ENCODE assay signal across 8 cellular contexts in genomic region chr12:110048242-110049027, GRCh38. TPM values are rescaled to one million over a fixed set of nuclear protein-coding genes. Genes with fewer than 3 reads are reported as not detected.
DNase-seq lines count a peak whose midpoint lies in the region; ATAC-seq and TF ChIP-seq lines count a peak whose summit lies in the region.

Gene C12orf76 (minus strand): TSS chr12:110048522. CDS start chr12:110048495, 27 bp downstream.

- H3K27ac ChIP-seq in AG04450 (ENCODE audit: low read depth, low read length) = peak within 1 kb of the TSS; percentile 21
- peak within 1 kb of the TSS; percentile 79 for H3K27ac ChIP-seq in caudate nucleus (ENCODE audit: low read depth, low read length)

- H3K4me3 ChIP-seq in AG04450 (ENCODE audit: low read depth, low read length) = peak within 1 kb of the TSS; percentile 79

- POLR2A ChIA-PET in AG04450 (lab: Yijun Ruan, JAX) = no interaction called here
- POLR2A ChIA-PET in WTC11 (lab: Charles Lee) = interaction anchor here (0.7 kb wide), 1 partner anchor 207 kb away, joined by 3 read pairs; no protein-coding TSS in a partner anchor

- peaks cover 15% of the 10 kb centered on the region for H3K4me1 Mint-ChIP-seq in WTC11

- H3K9me3 ChIP-seq in AG04450 (ENCODE audit: control insufficient read depth, insufficient read depth, low read length) = no peaks in the 10 kb centered on the region; the same call in 1 of the 2 replicates

- H3K27me3 ChIP-seq in AG04450 (ENCODE audit: control insufficient read depth, insufficient read depth, low read length) = no peaks in the 10 kb centered on the region

- H3K27ac Mint-ChIP-seq in WTC11 = peak within 1 kb of the TSS; percentile 91

- peak within 1 kb of the TSS; percentile 90 for H3K4me3 Mint-ChIP-seq in WTC11

- H3K27me3 Mint-ChIP-seq in WTC11 (ENCODE audit: low read depth) = no peaks in the 10 kb centered on the region

- ATAC-seq in GM18909 (IDR thresholded peaks at IDR 0.05; ENCODE audit: poor library complexity, unreplicated experiment) (peak; percentile 98), HG03175 (IDR thresholded peaks at IDR 0.05; ENCODE audit: unreplicated experiment) (peak; percentile 98), WTC11 (peak; percentile 100)

- H3K9me3 Mint-ChIP-seq in WTC11 = no peaks in the 10 kb centered on the region

- H3K36me3 Mint-ChIP-seq in WTC11 = no peaks in the 10 kb centered on the region

- CTCF ChIA-PET in AG04450 (lab: Charles Lee) (interaction anchor here (0.6 to 1.8 kb wide), 3 partner anchors 262 to 402 kb away, joined by 3 to 6 read pairs (median 3); partner anchors contain the start of gene ARPC3), WTC11 (lab: Charles Lee) (no interaction called here)

- peak; percentile 89 for DNase-seq in AG04450 (ENCODE audit: low read depth, low spot score)
- DNase-seq in NCI-H226 = peak; percentile 94
- DNase-seq in WTC11 (ENCODE audit: low spot score) = peak; percentile 88
- peak in 60 of 61 donors; percentile 34 to 98 (median 91) for DNase-seq in caudate nucleus (lab: John Stamatoyannopoulos, UW)
- DNase-seq in iris pigment epithelial cell (ENCODE audit: low read depth) = peak; percentile 97
- peak; percentile 82 to 86 for DNase-seq in stimulated activated CD4-positive, alpha-beta T cell treated with anti-CD3 and anti-CD28 coated beads, Interleukin-12 subunit alpha, Interleukin-12 subunit beta, amount 100 ng/mL, for 24 hours (ENCODE audit: low read depth in 2 of 2)

- TF ChIP-seq CTCF in AG04450 (IDR thresholded peaks at IDR 0.05; ENCODE audit: low read depth, low read length) (no peak), WTC11 (IDR thresholded peaks at IDR 0.05) (no peak)

TF ChIP-seq in WTC11, 78 proteins besides CTCF, POLR2A, EP300 and RAD21 (continues in another document):
- TF ChIP-seq NR1H2 (CRISPR knock-in tag; IDR thresholded peaks at IDR 0.05) (no peak), ZNF671 (CRISPR knock-in tag; IDR thresholded peaks at IDR 0.05) (no peak), PREB (CRISPR knock-in tag; IDR thresholded peaks at IDR 0.05; ENCODE audit: borderline replicate concordance) (peak; percentile 58; the same call in 1 of the 2 replicates), ZBTB43 (CRISPR knock-in tag; IDR thresholded peaks at IDR 0.05) (no peak), OVOL2 (CRISPR knock-in tag; IDR thresholded peaks at IDR 0.05; ENCODE audit: borderline replicate concordance) (no peak), NR3C1 (CRISPR knock-in tag; conservative IDR thresholded peaks at IDR 0.05; ENCODE audit: low read depth) (no peak), NFYB (CRISPR knock-in tag; conservative IDR thresholded peaks at IDR 0.05; ENCODE audit: low read depth) (no peak), HMGXB4 (CRISPR knock-in tag; IDR thresholded peaks at IDR 0.05) (no peak), SMAD3 (CRISPR knock-in tag; IDR thresholded peaks at IDR 0.05; ENCODE audit: borderline replicate concordance) (no peak), ZNF121 (CRISPR knock-in tag; IDR thresholded peaks at IDR 0.05) (no peak), ZNF232 (CRISPR knock-in tag; IDR thresholded peaks at IDR 0.05) (no peak), ZNF138 (CRISPR knock-in tag; conservative IDR thresholded peaks at IDR 0.05) (no peak), ESRRA (CRISPR knock-in tag; IDR thresholded peaks at IDR 0.05; ENCODE audit: borderline replicate concordance) (no peak; the same call in 1 of the 2 replicates), ZNF317 (CRISPR knock-in tag; IDR thresholded peaks at IDR 0.05; ENCODE audit: borderline replicate concordance, low read depth) (no peak), MYBL2 (CRISPR knock-in tag; IDR thresholded peaks at IDR 0.05) (0 out of 2 replicates have a peak, but pooled peaks have one; percentile 32), KAT7 (CRISPR knock-in tag; IDR thresholded peaks at IDR 0.05; ENCODE audit: borderline replicate concordance) (0 out of 2 replicates have a peak, but pooled peaks have one; percentile 76), USF1 (CRISPR knock-in tag; IDR thresholded peaks at IDR 0.05) (0 out of 2 replicates have a peak, but pooled peaks have one; percentile 11), ZMAT4 (CRISPR knock-in tag; IDR thresholded peaks at IDR 0.05) (no peak), FOXP4 (CRISPR knock-in tag; IDR thresholded peaks at IDR 0.05) (0 out of 2 replicates have a peak, but pooled peaks have one; percentile 49), NFATC4 (CRISPR knock-in tag; IDR thresholded peaks at IDR 0.05) (no peak), FOXK1 (CRISPR knock-in tag; IDR thresholded peaks at IDR 0.05) (peak; percentile 79; the same call in 1 of the 2 replicates)

RNA-seq across cellular contexts. Expression of gene C12orf76, which starts in this region (rescaled TPM):
- polyA plus RNA-seq in AG04450 (2011; rRNA removed) = 9.2 and 11.4 TPM in 2 replicates
- 4.6 and 4.9 TPM in 2 replicates for polyA minus RNA-seq in AG04450 (2011; rRNA and poly(A)+ RNA removed)
- total RNA-seq in WTC11 (2021) = 17.6 to 18.6 TPM (median 18.3 TPM) in 3 replicates

Comparison
In these comparisons a context has a peak if more than half of its experiments do, and no peak if none do; other contexts are left out.
1. Peak in every context shown above with its lines: DNase-seq, ATAC-seq, H3K4me3 ChIP-seq and H3K27ac ChIP-seq.